Comparison of ENCODE assay signal across 1 cellular context in the genomic region with DNA sequence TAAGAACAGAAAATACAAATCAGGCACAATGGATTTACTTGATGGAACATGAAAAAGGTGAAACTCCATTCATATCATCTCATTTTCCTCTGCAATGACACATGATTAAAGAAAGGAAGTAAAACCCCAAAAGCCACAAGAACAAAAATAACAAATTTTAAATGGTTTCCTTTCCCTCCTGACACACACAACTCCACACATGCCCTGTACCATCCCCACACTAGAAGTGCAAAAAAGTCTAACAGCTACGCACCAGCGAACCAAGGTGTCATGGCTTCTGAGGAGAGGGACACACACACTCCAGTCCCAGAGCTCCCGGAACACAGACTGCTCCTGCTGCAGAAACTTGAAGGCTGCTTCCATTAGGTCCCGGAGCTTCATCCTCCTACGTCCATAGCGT.
TF ChIP-seq lines count a peak whose summit lies in the region.

No MANE protein-coding gene starts in this region.

TF ChIP-seq in GM23338, 12 proteins besides CTCF, POLR2A, EP300 and RAD21 (continued from another document):
- TF ChIP-seq, protein P1, sequence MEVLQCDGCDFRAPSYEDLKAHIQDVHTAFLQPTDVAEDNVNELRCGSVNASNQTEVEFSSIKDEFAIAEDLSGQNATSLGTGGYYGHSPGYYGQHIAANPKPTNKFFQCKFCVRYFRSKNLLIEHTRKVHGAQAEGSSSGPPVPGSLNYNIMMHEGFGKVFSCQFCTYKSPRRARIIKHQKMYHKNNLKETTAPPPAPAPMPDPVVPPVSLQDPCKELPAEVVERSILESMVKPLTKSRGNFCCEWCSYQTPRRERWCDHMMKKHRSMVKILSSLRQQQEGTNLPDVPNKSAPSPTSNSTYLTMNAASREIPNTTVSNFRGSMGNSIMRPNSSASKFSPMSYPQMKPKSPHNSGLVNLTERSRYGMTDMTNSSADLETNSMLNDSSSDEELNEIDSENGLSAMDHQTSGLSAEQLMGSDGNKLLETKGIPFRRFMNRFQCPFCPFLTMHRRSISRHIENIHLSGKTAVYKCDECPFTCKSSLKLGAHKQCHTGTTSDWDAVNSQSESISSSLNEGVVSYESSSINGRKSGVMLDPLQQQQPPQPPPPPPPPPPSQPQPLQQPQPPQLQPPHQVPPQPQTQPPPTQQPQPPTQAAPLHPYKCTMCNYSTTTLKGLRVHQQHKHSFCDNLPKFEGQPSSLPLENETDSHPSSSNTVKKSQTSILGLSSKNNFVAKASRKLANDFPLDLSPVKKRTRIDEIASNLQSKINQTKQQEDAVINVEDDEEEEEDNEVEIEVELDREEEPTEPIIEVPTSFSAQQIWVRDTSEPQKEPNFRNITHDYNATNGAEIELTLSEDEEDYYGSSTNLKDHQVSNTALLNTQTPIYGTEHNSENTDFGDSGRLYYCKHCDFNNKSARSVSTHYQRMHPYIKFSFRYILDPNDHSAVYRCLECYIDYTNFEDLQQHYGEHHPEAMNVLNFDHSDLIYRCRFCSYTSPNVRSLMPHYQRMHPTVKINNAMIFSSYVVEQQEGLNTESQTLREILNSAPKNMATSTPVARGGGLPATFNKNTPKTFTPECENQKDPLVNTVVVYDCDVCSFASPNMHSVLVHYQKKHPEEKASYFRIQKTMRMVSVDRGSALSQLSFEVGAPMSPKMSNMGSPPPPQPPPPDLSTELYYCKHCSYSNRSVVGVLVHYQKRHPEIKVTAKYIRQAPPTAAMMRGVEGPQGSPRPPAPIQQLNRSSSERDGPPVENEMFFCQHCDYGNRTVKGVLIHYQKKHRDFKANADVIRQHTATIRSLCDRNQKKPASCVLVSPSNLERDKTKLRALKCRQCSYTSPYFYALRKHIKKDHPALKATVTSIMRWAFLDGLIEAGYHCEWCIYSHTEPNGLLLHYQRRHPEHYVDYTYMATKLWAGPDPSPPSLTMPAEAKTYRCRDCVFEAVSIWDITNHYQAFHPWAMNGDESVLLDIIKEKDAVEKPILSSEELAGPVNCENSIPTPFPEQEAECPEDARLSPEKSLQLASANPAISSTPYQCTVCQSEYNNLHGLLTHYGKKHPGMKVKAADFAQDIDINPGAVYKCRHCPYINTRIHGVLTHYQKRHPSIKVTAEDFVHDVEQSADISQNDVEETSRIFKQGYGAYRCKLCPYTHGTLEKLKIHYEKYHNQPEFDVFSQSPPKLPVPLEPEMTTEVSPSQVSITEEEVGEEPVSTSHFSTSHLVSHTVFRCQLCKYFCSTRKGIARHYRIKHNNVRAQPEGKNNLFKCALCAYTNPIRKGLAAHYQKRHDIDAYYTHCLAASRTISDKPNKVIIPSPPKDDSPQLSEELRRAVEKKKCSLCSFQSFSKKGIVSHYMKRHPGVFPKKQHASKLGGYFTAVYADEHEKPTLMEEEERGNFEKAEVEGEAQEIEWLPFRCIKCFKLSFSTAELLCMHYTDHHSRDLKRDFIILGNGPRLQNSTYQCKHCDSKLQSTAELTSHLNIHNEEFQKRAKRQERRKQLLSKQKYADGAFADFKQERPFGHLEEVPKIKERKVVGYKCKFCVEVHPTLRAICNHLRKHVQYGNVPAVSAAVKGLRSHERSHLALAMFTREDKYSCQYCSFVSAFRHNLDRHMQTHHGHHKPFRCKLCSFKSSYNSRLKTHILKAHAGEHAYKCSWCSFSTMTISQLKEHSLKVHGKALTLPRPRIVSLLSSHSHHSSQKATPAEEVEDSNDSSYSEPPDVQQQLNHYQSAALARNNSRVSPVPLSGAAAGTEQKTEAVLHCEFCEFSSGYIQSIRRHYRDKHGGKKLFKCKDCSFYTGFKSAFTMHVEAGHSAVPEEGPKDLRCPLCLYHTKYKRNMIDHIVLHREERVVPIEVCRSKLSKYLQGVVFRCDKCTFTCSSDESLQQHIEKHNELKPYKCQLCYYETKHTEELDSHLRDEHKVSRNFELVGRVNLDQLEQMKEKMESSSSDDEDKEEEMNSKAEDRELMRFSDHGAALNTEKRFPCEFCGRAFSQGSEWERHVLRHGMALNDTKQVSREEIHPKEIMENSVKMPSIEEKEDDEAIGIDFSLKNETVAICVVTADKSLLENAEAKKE (CRISPR knock-in tag; IDR thresholded peaks at IDR 0.05): no peak
- TF ChIP-seq, protein P2, sequence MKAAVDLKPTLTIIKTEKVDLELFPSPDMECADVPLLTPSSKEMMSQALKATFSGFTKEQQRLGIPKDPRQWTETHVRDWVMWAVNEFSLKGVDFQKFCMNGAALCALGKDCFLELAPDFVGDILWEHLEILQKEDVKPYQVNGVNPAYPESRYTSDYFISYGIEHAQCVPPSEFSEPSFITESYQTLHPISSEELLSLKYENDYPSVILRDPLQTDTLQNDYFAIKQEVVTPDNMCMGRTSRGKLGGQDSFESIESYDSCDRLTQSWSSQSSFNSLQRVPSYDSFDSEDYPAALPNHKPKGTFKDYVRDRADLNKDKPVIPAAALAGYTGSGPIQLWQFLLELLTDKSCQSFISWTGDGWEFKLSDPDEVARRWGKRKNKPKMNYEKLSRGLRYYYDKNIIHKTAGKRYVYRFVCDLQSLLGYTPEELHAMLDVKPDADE (IDR thresholded peaks at IDR 0.05): no peak
- TF ChIP-seq, protein P3, sequence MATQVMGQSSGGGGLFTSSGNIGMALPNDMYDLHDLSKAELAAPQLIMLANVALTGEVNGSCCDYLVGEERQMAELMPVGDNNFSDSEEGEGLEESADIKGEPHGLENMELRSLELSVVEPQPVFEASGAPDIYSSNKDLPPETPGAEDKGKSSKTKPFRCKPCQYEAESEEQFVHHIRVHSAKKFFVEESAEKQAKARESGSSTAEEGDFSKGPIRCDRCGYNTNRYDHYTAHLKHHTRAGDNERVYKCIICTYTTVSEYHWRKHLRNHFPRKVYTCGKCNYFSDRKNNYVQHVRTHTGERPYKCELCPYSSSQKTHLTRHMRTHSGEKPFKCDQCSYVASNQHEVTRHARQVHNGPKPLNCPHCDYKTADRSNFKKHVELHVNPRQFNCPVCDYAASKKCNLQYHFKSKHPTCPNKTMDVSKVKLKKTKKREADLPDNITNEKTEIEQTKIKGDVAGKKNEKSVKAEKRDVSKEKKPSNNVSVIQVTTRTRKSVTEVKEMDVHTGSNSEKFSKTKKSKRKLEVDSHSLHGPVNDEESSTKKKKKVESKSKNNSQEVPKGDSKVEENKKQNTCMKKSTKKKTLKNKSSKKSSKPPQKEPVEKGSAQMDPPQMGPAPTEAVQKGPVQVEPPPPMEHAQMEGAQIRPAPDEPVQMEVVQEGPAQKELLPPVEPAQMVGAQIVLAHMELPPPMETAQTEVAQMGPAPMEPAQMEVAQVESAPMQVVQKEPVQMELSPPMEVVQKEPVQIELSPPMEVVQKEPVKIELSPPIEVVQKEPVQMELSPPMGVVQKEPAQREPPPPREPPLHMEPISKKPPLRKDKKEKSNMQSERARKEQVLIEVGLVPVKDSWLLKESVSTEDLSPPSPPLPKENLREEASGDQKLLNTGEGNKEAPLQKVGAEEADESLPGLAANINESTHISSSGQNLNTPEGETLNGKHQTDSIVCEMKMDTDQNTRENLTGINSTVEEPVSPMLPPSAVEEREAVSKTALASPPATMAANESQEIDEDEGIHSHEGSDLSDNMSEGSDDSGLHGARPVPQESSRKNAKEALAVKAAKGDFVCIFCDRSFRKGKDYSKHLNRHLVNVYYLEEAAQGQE (IDR thresholded peaks at IDR 0.05; ENCODE audit: unreplicated experiment): no peak
- TF ChIP-seq STAT1 (IDR thresholded peaks at IDR 0.05; ENCODE audit: unreplicated experiment) (no peak), ZNF114 (CRISPR knock-in tag; IDR thresholded peaks at IDR 0.05) (no peak), NANOG (IDR thresholded peaks at IDR 0.05; ENCODE audit: borderline replicate concordance) (no peak), JUNB (IDR thresholded peaks at IDR 0.05; ENCODE audit: unreplicated experiment) (no peak), EZH2phosphoT487 (IDR thresholded peaks at IDR 0.05; ENCODE audit: unreplicated experiment) (no peak)
